25 cellular contexts compared by ENCODE assay signal in genomic region chr9:27645166-27645840, GRCh38.
A peak's percentile ranks its signal among the peaks of the same experiment; 100 is the strongest.
DNase-seq lines count a peak whose midpoint lies in the region; FAIRE-seq and TF ChIP-seq lines count a peak whose summit lies in the region.
"Had no signal": no experiment of that assay in that cellular context is flagged by ENCODE, and none has a peak within 500 bp of the region (broad histone marks: within the 10 kb centered on the region; RNA-seq: fewer than 3 reads in every experiment).

No MANE protein-coding gene starts in this region.

- H3K4me3 ChIP-seq in NT2/D1 (ENCODE audit: insufficient read length, low read depth) (no peak overlapping the region), fibroblast of villous mesenchyme (ENCODE audit: low read depth, low read length) (no peak overlapping the region)
- H3K4me3 ChIP-seq: body of pancreas, transverse colon had no signal

- no peaks in the 10 kb centered on the region for H3K9me3 ChIP-seq in NT2/D1 (ENCODE audit: insufficient read depth, low read length)
- H3K9me3 ChIP-seq: BE2C, body of pancreas, transverse colon had no signal

- no peak overlapping the region for H3K9ac ChIP-seq in NT2/D1 (ENCODE audit: insufficient read length, low read depth)
- H3K9ac ChIP-seq: parathyroid adenoma had no signal

- intact Hi-C loops in CD14-positive monocyte (cut with micrococcal nuclease), result no loop called here

- no peaks in the 10 kb centered on the region for H3K27me3 ChIP-seq in NT2/D1 (ENCODE audit: insufficient read depth, insufficient read length)
- H3K27me3 ChIP-seq: BE2C, body of pancreas, transverse colon had no signal

- H3K4me3 Mint-ChIP-seq in CD14-positive monocyte, result no peak overlapping the region
- H3K4me3 Mint-ChIP-seq: activated CD4-positive, alpha-beta memory T cell treated with anti-CD3 and anti-CD28 coated beads for 36 hours; activated naive CD8-positive, alpha-beta T cell treated with anti-CD3 and anti-CD28 coated beads, Interleukin-2, amount 50 U/mL, for 24 hours; effector memory CD8-positive, alpha-beta T cell; IgD-negative memory B cell; natural killer cell treated with Interleukin-12 subunit alpha and Interleukin-12 subunit beta and Interleukin-15 and Interleukin-18, amount 100 ng/mL, for 72 hours had no signal

- no peak for TF ChIP-seq CTCF in fibroblast of villous mesenchyme (IDR thresholded peaks at IDR 0.05; ENCODE audit: insufficient read depth, low read depth, low read length)
- no peak for TF ChIP-seq CTCF in CD14-positive monocyte (IDR thresholded peaks at IDR 0.05)

- peak; percentile 81 for FAIRE-seq in urothelium cell line (lab: Jason Lieb, UNC)

- peaks cover 0 to 2% (median 0%) of the 10 kb centered on the region in 3 donors for H3K27me3 Mint-ChIP-seq in CD14-positive monocyte (ENCODE audit: low read depth in 3 of 3)

- H3K4me1 ChIP-seq in NT2/D1 (ENCODE audit: insufficient read depth, insufficient read length), result no peaks in the 10 kb centered on the region
- H3K4me1 ChIP-seq: BE2C, body of pancreas, parathyroid adenoma had no signal

- no peaks in the 10 kb centered on the region for H3K36me3 ChIP-seq in NT2/D1 (ENCODE audit: insufficient read depth, insufficient read length, low read length)
- H3K36me3 ChIP-seq: BE2C, transverse colon had no signal

- peaks cover 38% of the 10 kb centered on the region for H3K4me1 Mint-ChIP-seq in CD14-positive monocyte
- H3K4me1 Mint-ChIP-seq: activated naive CD8-positive, alpha-beta T cell treated with anti-CD3 and anti-CD28 coated beads, Interleukin-2, amount 50 U/mL, for 24 hours had no signal

- DNase-seq in NCI-H2171 treated with DMSO at 0.1 percent for 48 hours (lab: John Stamatoyannopoulos, UW) (peak; percentile 9), NCI-H2171 (lab: John Stamatoyannopoulos, UW) (no peak), NT2/D1 (ENCODE audit: low read depth, low spot score) (peak; percentile 28), fibroblast of villous mesenchyme (ENCODE audit: low read depth) (peak; percentile 1), urothelium cell line (ENCODE audit: low spot score) (no peak), CD14-positive monocyte (ENCODE audit: low spot score) (no peak), GM03348 (ENCODE audit: low spot score) (no peak)
- no peak for DNase-seq in stimulated activated CD4-positive, alpha-beta T cell treated with anti-CD3 and anti-CD28 coated beads, Interleukin-12 subunit alpha, Interleukin-12 subunit beta, amount 100 ng/mL, for 4 hours
- DNase-seq: activated CD4-positive, alpha-beta memory T cell treated with anti-CD3 and anti-CD28 coated beads for 36 hours; activated effector memory CD4-positive, alpha-beta T cell treated with Interleukin-2 at 50 U/mL for 16 hours; activated naive CD8-positive, alpha-beta T cell treated with anti-CD3 and anti-CD28 coated beads, Interleukin-2, amount 50 U/mL, for 24 hours; BE2C; body of pancreas; effector memory CD8-positive, alpha-beta T cell; HCEC 1CT; left cardiac atrium; midbrain; NCI-H187; NCI-H345; NK-92 treated with Interleukin-12 subunit alpha and Interleukin-12 subunit beta, amount 100 ng/mL, for 24 hours; stimulated activated CD8-positive, alpha-beta memory T cell treated with anti-CD3 and anti-CD28 coated beads, Interleukin-4, amount 100 ng/mL, for 48 hours; transverse colon had no signal

- H3K27ac Mint-ChIP-seq in CD14-positive monocyte, result peak overlapping the region in 2 of 7 donors; percentile 28 to 88
- H3K27ac Mint-ChIP-seq: activated CD4-positive, alpha-beta memory T cell treated with anti-CD3 and anti-CD28 coated beads for 36 hours; activated naive CD8-positive, alpha-beta T cell treated with anti-CD3 and anti-CD28 coated beads, Interleukin-2, amount 50 U/mL, for 24 hours; effector memory CD8-positive, alpha-beta T cell; IgD-negative memory B cell; natural killer cell treated with Interleukin-12 subunit alpha and Interleukin-12 subunit beta and Interleukin-15 and Interleukin-18, amount 100 ng/mL, for 72 hours had no signal

- H3K9me3 Mint-ChIP-seq in CD14-positive monocyte, result peaks cover 0 to 3% (median 0%) of the 10 kb centered on the region in 7 donors
- H3K9me3 Mint-ChIP-seq: activated CD4-positive, alpha-beta memory T cell treated with anti-CD3 and anti-CD28 coated beads for 36 hours; activated naive CD8-positive, alpha-beta T cell treated with anti-CD3 and anti-CD28 coated beads, Interleukin-2, amount 50 U/mL, for 24 hours; effector memory CD8-positive, alpha-beta T cell had no signal

- no peaks in the 10 kb centered on the region for H3K36me3 Mint-ChIP-seq in CD14-positive monocyte
- H3K36me3 Mint-ChIP-seq: activated CD4-positive, alpha-beta memory T cell treated with anti-CD3 and anti-CD28 coated beads for 36 hours; IgD-negative memory B cell; natural killer cell treated with Interleukin-12 subunit alpha and Interleukin-12 subunit beta and Interleukin-15 and Interleukin-18, amount 100 ng/mL, for 72 hours had no signal

Comparison
In these comparisons a context has a peak if more than half of its experiments do, and no peak if none do; other contexts are left out.
1. DNase-seq: peak in NCI-H2171 treated with DMSO at 0.1 percent for 48 hours (single experiment), NT2/D1 (single experiment) and fibroblast of villous mesenchyme (single experiment); none in NCI-H2171 (single experiment), urothelium cell line (single experiment), stimulated activated CD4-positive, alpha-beta T cell treated with anti-CD3 and anti-CD28 coated beads, Interleukin-12 subunit alpha, Interleukin-12 subunit beta, amount 100 ng/mL, for 4 hours (single experiment), CD14-positive monocyte (single experiment) and GM03348 (single experiment).